23 cellular contexts compared by ENCODE assay signal in genomic region chr10:114698271-114699185, GRCh38. TPM values are rescaled to one million over a fixed set of nuclear protein-coding genes. Genes with fewer than 3 reads are reported as not detected.
A peak's percentile ranks its signal among the peaks of the same experiment; 100 is the strongest.
DNase-seq lines count a peak whose midpoint lies in the region; ATAC-seq and TF ChIP-seq lines count a peak whose summit lies in the region.
"Had no signal": no experiment of that assay in that cellular context is flagged by ENCODE, and none has a peak within 500 bp of the region (broad histone marks: within the 10 kb centered on the region; RNA-seq: fewer than 3 reads in every experiment).

No MANE protein-coding gene starts in this region.

- no peak overlapping the region for H3K27ac Mint-ChIP-seq in GM23338
- H3K27ac Mint-ChIP-seq: activated CD8-positive, alpha-beta T cell treated with anti-CD3 and anti-CD28 coated beads, Interleukin-2, amount 10 ng/mL, durations not matched to agents 7 days and 5 days; CD14-positive monocyte; H9; memory B cell had no signal

- H3K27me3 ChIP-seq in GM23248 (replicated peaks; ENCODE audit: insufficient read depth) (peaks cover 10% of the 10 kb centered on the region; the same call in 1 of the 2 replicates), adrenal gland (no peaks in the 10 kb centered on the region), mesenchymal stem cell (ENCODE audit: control insufficient read depth in 1 of 2, insufficient read depth in 1 of 2, low read length in 2 of 2) (no peaks in the 10 kb centered on the region), stomach (no peaks in the 10 kb centered on the region), GM23338 (ENCODE audit: insufficient read depth) (no peaks in the 10 kb centered on the region), transverse colon (no peaks in the 10 kb centered on the region)

- H3F3A ChIP-seq in GM23248 (ENCODE audit: insufficient read depth): no peaks in the 10 kb centered on the region; the same call in 1 of the 2 replicates
- no peaks in the 10 kb centered on the region for H3F3A ChIP-seq in GM23338 (replicated peaks; ENCODE audit: low read depth)

- peaks cover 4% of the 10 kb centered on the region for H3K27me3 Mint-ChIP-seq in GM23338 (ENCODE audit: insufficient read depth, low read depth, poor library complexity)

- H3K23ac ChIP-seq in mesenchymal stem cell (ENCODE audit: low read length in 2 of 2): no peak overlapping the region

- no peak for TF ChIP-seq EP300 in stomach (IDR thresholded peaks at IDR 0.05)
- no peak for TF ChIP-seq EP300 in transverse colon (IDR thresholded peaks at IDR 0.05; ENCODE audit: low read depth)

- H3K18ac ChIP-seq in mesenchymal stem cell (ENCODE audit: low read depth in 1 of 2, low read length in 2 of 2): no peak overlapping the region

- ATAC-seq in GM23338 (no peak), HG03457 (IDR thresholded peaks at IDR 0.05; ENCODE audit: unreplicated experiment) (no peak)
- ATAC-seq: activated CD8-positive, alpha-beta T cell treated with anti-CD3 and anti-CD28 coated beads, Interleukin-2, amount 10 ng/mL, durations not matched to agents 7 days and 5 days; right cardiac atrium had no signal

- intact Hi-C loops in adrenal gland (cut with DNase I) (loop anchor here in 1 of 2 donors (10.0 kb wide), 1 partner anchor 224 kb away; no protein-coding TSS in a partner anchor), stomach (cut with DNase I; ENCODE audit: low total_unique reads) (loop anchor here (10.0 kb wide), 1 partner anchor 144 kb away; no protein-coding TSS in a partner anchor), transverse colon (cut with DNase I; ENCODE audit: low total_unique reads) (no loop called here)

- no peak overlapping the region for H2BK120ac ChIP-seq in mesenchymal stem cell (ENCODE audit: low read depth, low read length)

- no peak overlapping the region for H2BK15ac ChIP-seq in mesenchymal stem cell (ENCODE audit: low read depth, poor library complexity, severe bottlenecking)

- no peak overlapping the region for H3K27ac ChIP-seq in GM23248
- peak overlapping the region in 3 of 5 donors; percentile 5 to 69 (median 42) for H3K27ac ChIP-seq in adrenal gland
- no peak overlapping the region for H3K27ac ChIP-seq in mesenchymal stem cell (ENCODE audit: low read length, poor library complexity, severe bottlenecking)
- H3K27ac ChIP-seq in stomach: no peak overlapping the region
- H3K27ac ChIP-seq in GM23338 (ENCODE audit: low read depth): no peak overlapping the region
- no peak overlapping the region for H3K27ac ChIP-seq in transverse colon
- H3K27ac ChIP-seq: epithelial cell of prostate had no signal

- H2BK12ac ChIP-seq in mesenchymal stem cell (ENCODE audit: low read length in 2 of 2): no peak overlapping the region

- no peak overlapping the region for H3K9ac ChIP-seq in GM23248
- H3K9ac ChIP-seq in mesenchymal stem cell (ENCODE audit: low read length): peak overlapping the region; percentile 22

- no peak overlapping the region for H2AK5ac ChIP-seq in mesenchymal stem cell (ENCODE audit: low read length, severe bottlenecking)

- H3K36me3 ChIP-seq in GM23248 (ENCODE audit: low read depth) (no peaks in the 10 kb centered on the region), adrenal gland (replicated peaks in 1 of 2) (no peaks in the 10 kb centered on the region), mesenchymal stem cell (ENCODE audit: control insufficient read depth in 1 of 2, insufficient read depth in 2 of 2, low read depth in 1 of 2, low read length in 2 of 2) (no peaks in the 10 kb centered on the region), stomach (no peaks in the 10 kb centered on the region), GM23338 (ENCODE audit: insufficient read depth) (no peaks in the 10 kb centered on the region), transverse colon (no peaks in the 10 kb centered on the region)

- no peak overlapping the region for H4K8ac ChIP-seq in mesenchymal stem cell (ENCODE audit: low read length)

- H3K4me3 Mint-ChIP-seq in GM23338: no peak overlapping the region
- H3K4me3 Mint-ChIP-seq: activated CD8-positive, alpha-beta T cell treated with anti-CD3 and anti-CD28 coated beads, Interleukin-2, amount 10 ng/mL, durations not matched to agents 7 days and 5 days; CD14-positive monocyte; H9; memory B cell; naive B cell had no signal

- peaks cover 2% of the 10 kb centered on the region; the same call in 1 of the 3 replicates for H3K36me3 Mint-ChIP-seq in GM23338 (ENCODE audit: low read depth)
- H3K36me3 Mint-ChIP-seq: CD14-positive monocyte, naive B cell had no signal

- no peak overlapping the region for H3K4me3 ChIP-seq in GM23248
- no peak overlapping the region for H3K4me3 ChIP-seq in adrenal gland
- no peak overlapping the region for H3K4me3 ChIP-seq in mesenchymal stem cell (ENCODE audit: insufficient read depth in 1 of 2, low read depth in 1 of 2, low read length in 2 of 2)
- H3K4me3 ChIP-seq in stomach: no peak overlapping the region
- no peak overlapping the region for H3K4me3 ChIP-seq in GM23338
- no peak overlapping the region for H3K4me3 ChIP-seq in transverse colon

- H4K20me1 ChIP-seq in GM23248 (ENCODE audit: insufficient read depth) (no peaks in the 10 kb centered on the region), GM23338 (replicated peaks; ENCODE audit: insufficient read depth) (no peaks in the 10 kb centered on the region)

- no peak overlapping the region for H3K4me2 ChIP-seq in GM23248 (ENCODE audit: unreplicated experiment)
- no peak overlapping the region for H3K4me2 ChIP-seq in mesenchymal stem cell (ENCODE audit: low read length, poor library complexity, severe bottlenecking)
- no peak overlapping the region for H3K4me2 ChIP-seq in GM23338

- peaks cover 4% of the 10 kb centered on the region; the same call in 2 of the 3 replicates for H3K9me3 Mint-ChIP-seq in GM23338
- H3K9me3 Mint-ChIP-seq: memory B cell had no signal

- H3K79me2 ChIP-seq in GM23248 (ENCODE audit: insufficient read depth): no peaks in the 10 kb centered on the region
- no peaks in the 10 kb centered on the region for H3K79me2 ChIP-seq in GM23338 (replicated peaks; ENCODE audit: insufficient read depth)

- H3K79me1 ChIP-seq in mesenchymal stem cell (replicated peaks; ENCODE audit: low read length, poor library complexity, severe bottlenecking): peaks cover 9% of the 10 kb centered on the region

- H3K14ac ChIP-seq in mesenchymal stem cell (ENCODE audit: low read length in 2 of 2): no peak overlapping the region

- 14 to 41% methylated on average over 1 of the region's 1 CpG for WGBS in GM23248 (ENCODE audit: low coverage in 1 of 2, low lambda C conversion rate in 2 of 2, missing lambda C conversion rate in 2 of 2), 2 experiments
- WGBS in adrenal gland, 4 donors: 31 to 41% (median 40%) methylated on average over 1 of the region's 1 CpG
- WGBS in mesenchymal stem cell: no CpG with 5 or more reads among the region's 1 CpG
- 61 to 83% (median 80%) methylated on average over 1 of the region's 1 CpG for WGBS in stomach, 5 donors
- WGBS in transverse colon (ENCODE audit: low coverage in 1 of 2), 2 donors: 53 to 69% methylated on average over 1 of the region's 1 CpG

- H3K9me2 ChIP-seq in GM23248 (ENCODE audit: insufficient read depth) (no peaks in the 10 kb centered on the region), GM23338 (ENCODE audit: insufficient read depth) (no peaks in the 10 kb centered on the region)

- in situ Hi-C loops in GM23248 (cut with MboI): no loop called here
- in situ Hi-C loops in transverse colon (cut with MboI; ENCODE audit: low pct_ligation_motif_present in 1 of 4, low pct_unique_long_range_greater_than_20kb in 1 of 4, low sequenced_read_pairs in 3 of 4): loop anchor here in 3 of 4 donors (5.0 to 25.0 kb wide), 4 partner anchors 144 to 236 kb away; no protein-coding TSS in a partner anchor

- no peak for TF ChIP-seq CTCF in adrenal gland (IDR thresholded peaks at IDR 0.05)
- no peak for TF ChIP-seq CTCF in stomach (IDR thresholded peaks at IDR 0.05)
- no peak for TF ChIP-seq CTCF in GM23338 (conservative IDR thresholded peaks at IDR 0.05; ENCODE audit: low read depth in 2 of 2)
- TF ChIP-seq CTCF in transverse colon (IDR thresholded peaks at IDR 0.05): no peak

- peaks cover 10% of the 10 kb centered on the region; the same call in 1 of the 2 replicates for H3K4me1 ChIP-seq in GM23248 (ENCODE audit: insufficient read depth)
- H3K4me1 ChIP-seq in adrenal gland (replicated peaks in 1 of 2): peaks cover 19 to 31% of the 10 kb centered on the region in 2 donors
- H3K4me1 ChIP-seq in mesenchymal stem cell (ENCODE audit: control insufficient read depth, insufficient read depth, low read depth, low read length): peaks cover 5% of the 10 kb centered on the region
- H3K4me1 ChIP-seq in stomach: peaks cover 0 to 8% (median under 1%) of the 10 kb centered on the region in 4 donors
- H3K4me1 ChIP-seq in GM23338 (ENCODE audit: insufficient read depth): no peaks in the 10 kb centered on the region
- peaks cover 0 to 4% (median 0%) of the 10 kb centered on the region in 4 donors for H3K4me1 ChIP-seq in transverse colon

- H2BK5ac ChIP-seq in mesenchymal stem cell (ENCODE audit: low read depth, low read length, poor library complexity, severe bottlenecking): no peak overlapping the region

- DNase-seq in AG08395 (ENCODE audit: low spot score) (peak; percentile 22), GM23248 (peak; percentile 38), adrenal gland (no peak), mesenchymal stem cell (no peak), stomach (no peak), GM23338 (ENCODE audit: low spot score) (no peak), transverse colon (no peak)
- DNase-seq: activated CD4-positive, alpha-beta T cell treated with anti-CD3 and anti-CD28 coated beads for 1 hour; activated CD8-positive, alpha-beta T cell treated with anti-CD3 and anti-CD28 coated beads, Interleukin-2, amount 10 ng/mL, durations not matched to agents 7 days and 5 days; activated naive CD4-positive, alpha-beta T cell; central memory CD4-positive, alpha-beta T cell; foreskin melanocyte; H9; KBM-7; naive B cell; NCI-H187 treated with DMSO at 0.1 percent for 48 hours; NCI-H69; right cardiac atrium; SW 1271 had no signal

- H3K4me1 Mint-ChIP-seq in GM23338: peaks cover 6% of the 10 kb centered on the region; the same call in 1 of the 3 replicates
- H3K4me1 Mint-ChIP-seq: CD14-positive monocyte, naive B cell had no signal

- no peaks in the 10 kb centered on the region for H3K9me3 ChIP-seq in GM23248 (ENCODE audit: low read depth)
- H3K9me3 ChIP-seq in adrenal gland (replicated peaks in 1 of 3): peaks cover 0 to 5% (median 0%) of the 10 kb centered on the region in 3 donors
- no peaks in the 10 kb centered on the region for H3K9me3 ChIP-seq in mesenchymal stem cell (ENCODE audit: control insufficient read depth, low read length)
- no peaks in the 10 kb centered on the region for H3K9me3 ChIP-seq in stomach
- no peaks in the 10 kb centered on the region for H3K9me3 ChIP-seq in transverse colon

- TF ChIP-seq POLR2A in adrenal gland (IDR thresholded peaks at IDR 0.05) (peak in 1 of 2 donors; percentile 47), stomach (IDR thresholded peaks at IDR 0.05) (no peak), transverse colon (IDR thresholded peaks at IDR 0.05) (no peak)

- H4K91ac ChIP-seq in mesenchymal stem cell (ENCODE audit: low read length): no peak overlapping the region

- H2AFZ ChIP-seq in GM23248 (no peak overlapping the region), mesenchymal stem cell (ENCODE audit: low read depth, low read length) (no peak overlapping the region), GM23338 (no peak overlapping the region)

- no peak overlapping the region for H3K4ac ChIP-seq in mesenchymal stem cell (ENCODE audit: low read depth in 1 of 2, low read length in 2 of 2)

RNA-seq across cellular contexts. Expression of gene ABLIM1, which starts 40.5 kb away (rescaled TPM):
- total RNA-seq in GM23248 (2014; rRNA removed; shearing (Covaris generic)): 0.54 and 4.3 TPM in 2 replicates
- polyA plus RNA-seq in GM23248 (2016; fragmentation: Nextera tagmentation; extraction: Ambion mirVana) (0.78 and 0.98 TPM in 2 replicates), adrenal gland (10 to 100 TPM; 42.9 to 74.5 (median 72.4) TPM), stomach (10 to 100 TPM; 30.2 to 87.2 (median 30.3) TPM), GM23338 (2016; fragmentation: Nextera tagmentation; extraction: Ambion mirVana) (18.5 and 21.9 TPM in 2 replicates)
- total RNA-seq in adrenal gland (100 to 1,000 TPM in 7 of 8 donors, 10 to 100 TPM in 1; 75.0 to 430 (median 307) TPM), stomach (100 to 1,000 TPM in 3 of 5 donors, 10 to 100 TPM in 2; 28.1 to 276 (median 198) TPM), transverse colon (100 to 1,000 TPM in 2 of 4 donors, 10 to 100 TPM in 2; 56.9 to 108 (median 96.1) TPM)
- 6.7 TPM for polyA plus RNA-seq in mesenchymal stem cell (2013, experiment 1 of 2)
- 5.9 TPM for polyA plus RNA-seq in mesenchymal stem cell (2013, experiment 2 of 2)
- total RNA-seq in GM23338 (2014; rRNA removed; shearing (Covaris generic)): 45.1 and 46.6 TPM in 2 replicates

Comparison
In these comparisons a context has a peak if more than half of its experiments do, and no peak if none do; other contexts are left out.
1. DNase-seq: peak in AG08395 (single experiment) and GM23248 (single experiment); none in adrenal gland (0 of 7), mesenchymal stem cell (single experiment), stomach (single experiment), GM23338 (single experiment) and transverse colon (single experiment).
2. H3K27ac ChIP-seq: peak in adrenal gland (3 of 5); none in GM23248 (single experiment), mesenchymal stem cell (single experiment), stomach (0 of 5), GM23338 (single experiment) and transverse colon (0 of 4).